In the genomic region with DNA sequence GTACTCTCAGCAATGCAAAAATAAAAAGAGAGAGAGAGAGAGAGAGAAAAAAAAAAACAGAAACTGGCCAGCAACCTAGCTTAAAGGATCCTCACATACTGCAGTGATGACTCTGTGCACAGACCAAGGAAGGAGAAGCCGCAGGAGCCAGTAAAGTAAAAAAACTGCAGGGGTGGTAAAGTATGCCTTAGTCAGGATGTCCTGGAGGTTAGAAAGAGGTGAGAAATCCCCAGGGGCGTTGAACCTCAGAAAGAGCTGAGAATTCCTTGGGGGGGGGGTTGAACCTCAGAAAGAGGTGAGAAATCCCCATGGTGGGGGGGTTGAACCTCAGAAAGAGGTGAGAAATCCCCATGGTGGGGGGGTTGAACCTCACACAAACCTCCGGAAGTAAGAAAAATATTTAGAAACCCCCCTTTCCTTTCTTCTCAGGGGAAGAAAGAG, we compare ENCODE assay signal across 8 cellular contexts. TPM values are rescaled to one million over a fixed set of nuclear protein-coding genes. Genes with fewer than 3 reads are reported as not detected.
DNase-seq lines count a peak whose midpoint lies in the region; ATAC-seq and TF ChIP-seq lines count a peak whose summit lies in the region.

No MANE protein-coding gene starts in this region.

- H3K27me3 ChIP-seq in CD4-positive, alpha-beta T cell (ENCODE audit: control insufficient read depth, insufficient read depth, low read length), result no peaks in the 10 kb centered on the region

- intact Hi-C loops in CD4-positive, alpha-beta T cell (cut with DNase I, micrococcal nuclease), result loop anchor here in 1 of 2 experiments (10.0 kb wide), 1 partner anchor 205 kb away; no protein-coding TSS in a partner anchor
- intact Hi-C loops in activated T-helper 1 cell treated with anti-CD3 and anti-CD28 coated beads, Interleukin-12 subunit alpha, Interleukin-12 subunit beta, Interleukin-2, Interleukin-4 antibody, amounts not matched to agents 30 ng/mL and 10 ng/mL and 1 ng/mL, durations not matched to agents 14 hours and 24 hours and 36 hours (cut with micrococcal nuclease), result loop anchor here (1.0 to 10.0 kb wide), 5 partner anchors 8 to 1915 kb away; partner anchors contain the start of genes FMR1 and TMEM185A

- peak overlapping the region; percentile 88 for H3K27ac Mint-ChIP-seq in CD4-positive, alpha-beta T cell
- peak overlapping the region; percentile 97 for H3K27ac Mint-ChIP-seq in activated T-helper 1 cell treated with anti-CD3 and anti-CD28 coated beads, Interleukin-12 subunit alpha, Interleukin-12 subunit beta, Interleukin-2, Interleukin-4 antibody, amounts not matched to agents 30 ng/mL and 10 ng/mL and 1 ng/mL, durations not matched to agents 14 hours and 24 hours and 36 hours

- CTCF ChIA-PET in CD4-positive, alpha-beta T cell (lab: Charles Lee), result interaction anchor here (0.7 kb wide), 1 partner anchor 342 kb away, joined by 3 read pairs; no protein-coding TSS in a partner anchor
- CTCF ChIA-PET in HEK293 (lab: Yijun Ruan, JAX), result interaction anchor here (0.7 kb wide), 1 partner anchor 11 kb away, joined by 4 read pairs; no protein-coding TSS in a partner anchor

- DNase-seq in CD4-positive, alpha-beta T cell, result peak in 4 of 10 experiments; percentile 1 to 29 (median 6)
- DNase-seq in activated T-helper 1 cell treated with anti-CD3 and anti-CD28 coated beads, Interleukin-12 subunit alpha, Interleukin-12 subunit beta, Interleukin-2, Interleukin-4 antibody, amounts not matched to agents 30 ng/mL and 10 ng/mL and 1 ng/mL, durations not matched to agents 14 hours and 24 hours and 36 hours (ENCODE audit: low spot score), result peak; percentile 43
- DNase-seq in islet precursor cell (peak; percentile 77), Ammon's horn (ENCODE audit: low spot score) (no peak), NCI-H187 treated with DMSO at 0.1 percent for 48 hours (lab: John Stamatoyannopoulos, UW) (no peak), putamen (ENCODE audit: low spot score) (no peak), retina (no peak)

- POLR2A ChIA-PET in CD4-positive, alpha-beta T cell (lab: Charles Lee), result no interaction called here
- POLR2A ChIA-PET in HEK293 (lab: Yijun Ruan, JAX), result no interaction called here

- TF ChIP-seq CTCF in CD4-positive, alpha-beta T cell (IDR thresholded peaks at IDR 0.05), result no peak
- TF ChIP-seq CTCF in HEK293 (tag by site-specific recombination; IDR thresholded peaks at IDR 0.05), result no peak

- no peaks in the 10 kb centered on the region for H3K9me3 Mint-ChIP-seq in CD4-positive, alpha-beta T cell
- no peaks in the 10 kb centered on the region for H3K9me3 Mint-ChIP-seq in activated T-helper 1 cell treated with anti-CD3 and anti-CD28 coated beads, Interleukin-12 subunit alpha, Interleukin-12 subunit beta, Interleukin-2, Interleukin-4 antibody, amounts not matched to agents 30 ng/mL and 10 ng/mL and 1 ng/mL, durations not matched to agents 14 hours and 24 hours and 36 hours

- no peaks in the 10 kb centered on the region for H3K9me3 ChIP-seq in CD4-positive, alpha-beta T cell (ENCODE audit: control insufficient read depth, low read length)
- H3K9me3 ChIP-seq in HEK293 (ENCODE audit: control insufficient read depth, insufficient read depth, low read depth, low read length), result no peaks in the 10 kb centered on the region

- peaks cover 18% of the 10 kb centered on the region for H3K4me1 Mint-ChIP-seq in CD4-positive, alpha-beta T cell (ENCODE audit: low read depth)
- peaks cover 62% of the 10 kb centered on the region for H3K4me1 Mint-ChIP-seq in activated T-helper 1 cell treated with anti-CD3 and anti-CD28 coated beads, Interleukin-12 subunit alpha, Interleukin-12 subunit beta, Interleukin-2, Interleukin-4 antibody, amounts not matched to agents 30 ng/mL and 10 ng/mL and 1 ng/mL, durations not matched to agents 14 hours and 24 hours and 36 hours (ENCODE audit: low read depth)

- H3K36me3 Mint-ChIP-seq in CD4-positive, alpha-beta T cell (ENCODE audit: low read depth), result no peaks in the 10 kb centered on the region
- H3K36me3 Mint-ChIP-seq in activated T-helper 1 cell treated with anti-CD3 and anti-CD28 coated beads, Interleukin-12 subunit alpha, Interleukin-12 subunit beta, Interleukin-2, Interleukin-4 antibody, amounts not matched to agents 30 ng/mL and 10 ng/mL and 1 ng/mL, durations not matched to agents 14 hours and 24 hours and 36 hours (ENCODE audit: low read depth), result no peaks in the 10 kb centered on the region

- H3K4me1 ChIP-seq in HEK293 (ENCODE audit: control insufficient read depth, insufficient read depth, low read length), result no peaks in the 10 kb centered on the region

- no peak overlapping the region for H3K4me3 ChIP-seq in HEK293 (ENCODE audit: low read depth, low read length)

- H3K27ac ChIP-seq in CD4-positive, alpha-beta T cell (ENCODE audit: low read depth, low read length), result no peak overlapping the region
- H3K27ac ChIP-seq in HEK293 (ENCODE audit: extremely low read depth, low read depth, low read length), result no peak overlapping the region

- peak overlapping the region; percentile 88 for H3K4me3 Mint-ChIP-seq in CD4-positive, alpha-beta T cell
- H3K4me3 Mint-ChIP-seq in activated T-helper 1 cell treated with anti-CD3 and anti-CD28 coated beads, Interleukin-12 subunit alpha, Interleukin-12 subunit beta, Interleukin-2, Interleukin-4 antibody, amounts not matched to agents 30 ng/mL and 10 ng/mL and 1 ng/mL, durations not matched to agents 14 hours and 24 hours and 36 hours, result peak overlapping the region; percentile 78

- no peaks in the 10 kb centered on the region for H3K27me3 Mint-ChIP-seq in CD4-positive, alpha-beta T cell
- H3K27me3 Mint-ChIP-seq in activated T-helper 1 cell treated with anti-CD3 and anti-CD28 coated beads, Interleukin-12 subunit alpha, Interleukin-12 subunit beta, Interleukin-2, Interleukin-4 antibody, amounts not matched to agents 30 ng/mL and 10 ng/mL and 1 ng/mL, durations not matched to agents 14 hours and 24 hours and 36 hours (ENCODE audit: insufficient read depth), result peaks cover 4% of the 10 kb centered on the region

- H3K36me3 ChIP-seq in HEK293 (ENCODE audit: control insufficient read depth in 2 of 2, insufficient read depth in 1 of 2, low read length in 2 of 2), result no peaks in the 10 kb centered on the region

- peak; percentile 77 for ATAC-seq in CD4-positive, alpha-beta T cell (ENCODE audit: poor library complexity)

TF ChIP-seq in HEK293, 187 proteins besides CTCF, POLR2A, EP300 and RAD21:
- TF ChIP-seq, protein P1, sequence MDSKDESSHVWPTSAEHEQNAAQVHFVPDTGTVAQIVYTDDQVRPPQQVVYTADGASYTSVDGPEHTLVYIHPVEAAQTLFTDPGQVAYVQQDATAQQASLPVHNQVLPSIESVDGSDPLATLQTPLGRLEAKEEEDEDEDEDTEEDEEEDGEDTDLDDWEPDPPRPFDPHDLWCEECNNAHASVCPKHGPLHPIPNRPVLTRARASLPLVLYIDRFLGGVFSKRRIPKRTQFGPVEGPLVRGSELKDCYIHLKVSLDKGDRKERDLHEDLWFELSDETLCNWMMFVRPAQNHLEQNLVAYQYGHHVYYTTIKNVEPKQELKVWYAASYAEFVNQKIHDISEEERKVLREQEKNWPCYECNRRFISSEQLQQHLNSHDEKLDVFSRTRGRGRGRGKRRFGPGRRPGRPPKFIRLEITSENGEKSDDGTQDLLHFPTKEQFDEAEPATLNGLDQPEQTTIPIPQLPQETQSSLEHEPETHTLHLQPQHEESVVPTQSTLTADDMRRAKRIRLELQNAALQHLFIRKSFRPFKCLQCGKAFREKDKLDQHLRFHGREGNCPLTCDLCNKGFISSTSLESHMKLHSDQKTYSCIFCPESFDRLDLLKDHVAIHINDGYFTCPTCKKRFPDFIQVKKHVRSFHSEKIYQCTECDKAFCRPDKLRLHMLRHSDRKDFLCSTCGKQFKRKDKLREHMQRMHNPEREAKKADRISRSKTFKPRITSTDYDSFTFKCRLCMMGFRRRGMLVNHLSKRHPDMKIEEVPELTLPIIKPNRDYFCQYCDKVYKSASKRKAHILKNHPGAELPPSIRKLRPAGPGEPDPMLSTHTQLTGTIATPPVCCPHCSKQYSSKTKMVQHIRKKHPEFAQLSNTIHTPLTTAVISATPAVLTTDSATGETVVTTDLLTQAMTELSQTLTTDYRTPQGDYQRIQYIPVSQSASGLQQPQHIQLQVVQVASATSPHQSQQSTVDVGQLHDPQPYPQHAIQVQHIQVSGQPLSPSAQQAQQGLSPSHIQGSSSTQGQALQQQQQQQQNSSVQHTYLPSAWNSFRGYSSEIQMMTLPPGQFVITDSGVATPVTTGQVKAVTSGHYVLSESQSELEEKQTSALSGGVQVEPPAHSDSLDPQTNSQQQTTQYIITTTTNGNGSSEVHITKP (tag by site-specific recombination; IDR thresholded peaks at IDR 0.05), result peak; percentile 38; the same call in 1 of the 2 replicates
- TF ChIP-seq ZNF416 (tag by site-specific recombination; IDR thresholded peaks at IDR 0.05), result no peak

RNA-seq across cellular contexts. Expression of gene MAGEA9, which starts 48.0 kb away (rescaled TPM):
- total RNA-seq in CD4-positive, alpha-beta T cell, result not detected
- total RNA-seq in activated T-helper 1 cell treated with anti-CD3 and anti-CD28 coated beads, Interleukin-12 subunit alpha, Interleukin-12 subunit beta, Interleukin-2, Interleukin-4 antibody, amounts not matched to agents 30 ng/mL and 10 ng/mL and 1 ng/mL, durations not matched to agents 14 hours and 24 hours and 36 hours, result not detected in 2 replicates

RNA-seq across cellular contexts. Expression of gene MAGEA8, which starts 51.2 kb away (rescaled TPM):
- not detected for total RNA-seq in CD4-positive, alpha-beta T cell
- total RNA-seq in activated T-helper 1 cell treated with anti-CD3 and anti-CD28 coated beads, Interleukin-12 subunit alpha, Interleukin-12 subunit beta, Interleukin-2, Interleukin-4 antibody, amounts not matched to agents 30 ng/mL and 10 ng/mL and 1 ng/mL, durations not matched to agents 14 hours and 24 hours and 36 hours, result not detected in 2 replicates

RNA-seq across cellular contexts. Expression of gene HSFX1, which starts 55.9 kb away (rescaled TPM):
- under 1 TPM in 1 of 2 experiments, not detected in 1; 0.30 TPM for total RNA-seq in CD4-positive, alpha-beta T cell
- 0.49 and 1.2 TPM in 2 replicates for total RNA-seq in activated T-helper 1 cell treated with anti-CD3 and anti-CD28 coated beads, Interleukin-12 subunit alpha, Interleukin-12 subunit beta, Interleukin-2, Interleukin-4 antibody, amounts not matched to agents 30 ng/mL and 10 ng/mL and 1 ng/mL, durations not matched to agents 14 hours and 24 hours and 36 hours

Comparison
In these comparisons a context has a peak if more than half of its experiments do, and no peak if none do; other contexts are left out.
1. DNase-seq: peak in activated T-helper 1 cell treated with anti-CD3 and anti-CD28 coated beads, Interleukin-12 subunit alpha, Interleukin-12 subunit beta, Interleukin-2, Interleukin-4 antibody, amounts not matched to agents 30 ng/mL and 10 ng/mL and 1 ng/mL, durations not matched to agents 14 hours and 24 hours and 36 hours (single experiment) and islet precursor cell (single experiment); none in Ammon's horn (single experiment), NCI-H187 treated with DMSO at 0.1 percent for 48 hours (single experiment), putamen (single experiment) and retina (single experiment).